In genomic region chr1:228085287-228085926, GRCh38 we compare ENCODE assay signal across 1 cellular context.
TF ChIP-seq lines count a peak whose summit lies in the region.

No MANE protein-coding gene starts in this region.

TF ChIP-seq in HepG2, 621 proteins besides CTCF, POLR2A, EP300 and RAD21 (continued from another document):
- TF ChIP-seq BRF2 (CRISPR knock-in tag; IDR thresholded peaks at IDR 0.05): no peak
- no peak for TF ChIP-seq ZNF747 (CRISPR knock-in tag; IDR thresholded peaks at IDR 0.05; ENCODE audit: borderline replicate concordance)
- no peak for TF ChIP-seq ZNF83 (CRISPR knock-in tag; IDR thresholded peaks at IDR 0.05; ENCODE audit: borderline replicate concordance)
- 0 out of 2 replicates have a peak, but pooled peaks have one; percentile 28 for TF ChIP-seq ZNF782 (CRISPR knock-in tag; IDR thresholded peaks at IDR 0.05; ENCODE audit: borderline replicate concordance)
TF ChIP-seq in HepG2: peak in this region for 12.
